8 cellular contexts compared by ENCODE assay signal in genomic region chr5:93899026-93899600, GRCh38.
A peak's percentile ranks its signal among the peaks of the same experiment; 100 is the strongest.
DNase-seq lines count a peak whose midpoint lies in the region; ATAC-seq and TF ChIP-seq lines count a peak whose summit lies in the region.

No MANE protein-coding gene starts in this region.

- H3K27ac ChIP-seq in left lung (no peak overlapping the region), adrenal gland (no peak overlapping the region), sigmoid colon (no peak overlapping the region)

- H3K36me3 ChIP-seq in left lung (no peaks in the 10 kb centered on the region), adrenal gland (replicated peaks in 1 of 2) (no peaks in the 10 kb centered on the region), sigmoid colon (no peaks in the 10 kb centered on the region)

- TF ChIP-seq POLR2A in adrenal gland (IDR thresholded peaks at IDR 0.05) (no peak), sigmoid colon (IDR thresholded peaks at IDR 0.05) (no peak)

- no peak for TF ChIP-seq EP300 in sigmoid colon (IDR thresholded peaks at IDR 0.05)

- H3K27me3 ChIP-seq in left lung (no peaks in the 10 kb centered on the region), adrenal gland (no peaks in the 10 kb centered on the region), sigmoid colon (no peaks in the 10 kb centered on the region)

- DNase-seq in GM13977 (ENCODE audit: low spot score) (peak; percentile 14), HCEC 1CT (peak; percentile 23), NCI-H748 treated with DMSO at 0.1 percent for 48 hours (lab: John Stamatoyannopoulos, UW) (peak; percentile 58), left lung (no peak), adrenal gland (no peak), AG20443 (ENCODE audit: low spot score) (no peak), sigmoid colon (no peak), activated gamma-delta T cell (lab: John Stamatoyannopoulos, UW) (no peak)

- H3K4me3 ChIP-seq in left lung (no peak overlapping the region), adrenal gland (no peak overlapping the region), sigmoid colon (no peak overlapping the region)

- TF ChIP-seq CTCF in GM13977 (IDR thresholded peaks at IDR 0.05; ENCODE audit: extremely low read depth, insufficient read depth, missing control alignments) (peak; percentile 37), left lung (IDR thresholded peaks at IDR 0.05) (peak; percentile 18 to 21), adrenal gland (IDR thresholded peaks at IDR 0.05) (peak in 3 of 6 experiments; percentile 14 to 31 (median 30)), sigmoid colon (IDR thresholded peaks at IDR 0.05) (peak in 1 of 4 experiments; percentile 9)

- intact Hi-C loops in left lung (cut with DNase I) = no loop called here
- intact Hi-C loops in adrenal gland (cut with DNase I) = no loop called here
- intact Hi-C loops in sigmoid colon (cut with DNase I) = no loop called here

- H3K4me1 ChIP-seq in left lung (no peaks in the 10 kb centered on the region), adrenal gland (replicated peaks in 1 of 2) (no peaks in the 10 kb centered on the region), sigmoid colon (no peaks in the 10 kb centered on the region)

- in situ Hi-C loops in GM13977 (cut with MboI; ENCODE audit: low pct_unique_long_range_greater_than_20kb, low sequenced_read_pairs, unreplicated experiment) = no loop called here

- no peak for ATAC-seq in left lung

- H3K9me3 ChIP-seq in left lung (no peaks in the 10 kb centered on the region), adrenal gland (replicated peaks in 1 of 3) (no peaks in the 10 kb centered on the region), sigmoid colon (no peaks in the 10 kb centered on the region)

- WGBS in adrenal gland, 4 donors = 92 to 98% (median 95%) methylated on average over 1 of the region's 1 CpG
- WGBS in sigmoid colon, 2 donors = 95 to 99% methylated on average over 1 of the region's 1 CpG

Comparison
In these comparisons a context has a peak if more than half of its experiments do, and no peak if none do; other contexts are left out.
1. DNase-seq: peak in GM13977 (single experiment), HCEC 1CT (single experiment) and NCI-H748 treated with DMSO at 0.1 percent for 48 hours (single experiment); none in left lung (0 of 2), adrenal gland (0 of 7), AG20443 (single experiment), sigmoid colon (single experiment) and activated gamma-delta T cell (single experiment).